In genomic region chr14:61521773-61522172, GRCh38 we compare ENCODE assay signal across 1 cellular context.
TF ChIP-seq lines count a peak whose summit lies in the region.

No MANE protein-coding gene starts in this region.

TF ChIP-seq in IMR-90, 13 proteins besides CTCF, POLR2A, EP300 and RAD21 (continued from another document):
- TF ChIP-seq USF2 (IDR thresholded peaks at IDR 0.05; ENCODE audit: low read depth, low read length) (no peak), CHD1 (IDR thresholded peaks at IDR 0.05; ENCODE audit: low read depth, low read length) (no peak), NFE2L2 (IDR thresholded peaks at IDR 0.05; ENCODE audit: low read depth, low read length) (no peak), CEBPB (IDR thresholded peaks at IDR 0.05; ENCODE audit: low read depth, low read length) (no peak)
